In genomic region chr3:187922704-187923393, GRCh38 we compare ENCODE assay signal across 12 cellular contexts.
DNase-seq lines count a peak whose midpoint lies in the region; ATAC-seq and TF ChIP-seq lines count a peak whose summit lies in the region.
"Had no signal": no experiment of that assay in that cellular context is flagged by ENCODE, and none has a peak within 500 bp of the region (broad histone marks: within the 10 kb centered on the region; RNA-seq: fewer than 3 reads in every experiment).

No MANE protein-coding gene starts in this region.

- no peak overlapping the region for H3K4me3 Mint-ChIP-seq in activated CD8-positive, alpha-beta T cell treated with anti-CD3 and anti-CD28 coated beads for 36 hours

- peaks cover 78% of the 10 kb centered on the region for H3K4me1 Mint-ChIP-seq in activated CD8-positive, alpha-beta T cell treated with anti-CD3 and anti-CD28 coated beads for 36 hours (ENCODE audit: low read depth)

- H3K27me3 Mint-ChIP-seq in activated CD8-positive, alpha-beta T cell treated with anti-CD3 and anti-CD28 coated beads for 36 hours, result no peaks in the 10 kb centered on the region

- H3K27ac Mint-ChIP-seq in activated CD8-positive, alpha-beta T cell treated with anti-CD3 and anti-CD28 coated beads for 36 hours, result peak overlapping the region; percentile 44

- in situ Hi-C loops in Caki2 (cut with HindIII; ENCODE audit: low pct_unique_long_range_greater_than_20kb, low sequenced_read_pairs), result loop anchor here (25.0 kb wide), 1 partner anchor 111 kb away; no protein-coding TSS in a partner anchor
- in situ Hi-C loops in transverse colon (cut with MboI; ENCODE audit: low pct_ligation_motif_present in 1 of 4, low pct_unique_long_range_greater_than_20kb in 1 of 4, low sequenced_read_pairs in 3 of 4), result no loop called here

- H3K9me3 Mint-ChIP-seq in activated CD8-positive, alpha-beta T cell treated with anti-CD3 and anti-CD28 coated beads for 36 hours, result peaks cover 13% of the 10 kb centered on the region

- peak; percentile 64 for ATAC-seq in activated CD8-positive, alpha-beta T cell treated with anti-CD3 and anti-CD28 coated beads for 36 hours
- no peak for ATAC-seq in HG03139 (IDR thresholded peaks at IDR 0.05; ENCODE audit: unreplicated experiment)
- ATAC-seq in upper lobe of left lung (ENCODE audit: low FRiP score in 2 of 2), result no peak
- ATAC-seq: HCT116, K562 had no signal

- CTCF ChIA-PET in activated CD8-positive, alpha-beta T cell treated with anti-CD3 and anti-CD28 coated beads for 36 hours (lab: Charles Lee), result interaction anchor here (1.3 to 1.7 kb wide), 2 partner anchors 178 to 182 kb away, joined by 3 read pairs; partner anchors contain the start of gene BCL6

- 84 to 87% methylated on average over 3 of the region's 3 CpGs for WGBS in upper lobe of left lung, 2 donors
- WGBS in transverse colon (ENCODE audit: low coverage in 1 of 2), 2 donors, result 76 to 89% methylated on average over 3 of the region's 3 CpGs

- TF ChIP-seq POLR2A in upper lobe of left lung (IDR thresholded peaks at IDR 0.05) (no peak), transverse colon (IDR thresholded peaks at IDR 0.05) (no peak)

- POLR2A ChIA-PET in activated CD8-positive, alpha-beta T cell treated with anti-CD3 and anti-CD28 coated beads for 36 hours (lab: Charles Lee), result interaction anchor here (1.0 kb wide), 1 partner anchor 176 kb away, joined by 3 read pairs; no protein-coding TSS in a partner anchor

- intact Hi-C loops in activated CD8-positive, alpha-beta T cell treated with anti-CD3 and anti-CD28 coated beads for 36 hours (cut with micrococcal nuclease), result loop anchor here (2.0 to 10.0 kb wide), 4 partner anchors 39 to 232 kb away; partner anchors contain the start of gene LPP
- intact Hi-C loops in transverse colon (cut with DNase I; ENCODE audit: low total_unique reads), result no loop called here

- no peak overlapping the region for H3K4me3 ChIP-seq in upper lobe of left lung
- H3K4me3 ChIP-seq in transverse colon, result no peak overlapping the region
- H3K4me3 ChIP-seq: K562 had no signal

- DNase-seq in Caki2 (ENCODE audit: low read depth), result peak; percentile 21
- peak; percentile 57 for DNase-seq in H4 (ENCODE audit: low spot score)
- DNase-seq in activated CD8-positive, alpha-beta T cell treated with anti-CD3 and anti-CD28 coated beads for 36 hours, result peak; percentile 59
- DNase-seq in hepatic stellate cell (ENCODE audit: low spot score), result peak; percentile 29
- no peak for DNase-seq in upper lobe of left lung
- no peak for DNase-seq in transverse colon
- DNase-seq: effector CD8-positive, alpha-beta T cell; NCI-H2081 treated with DMSO at 0.1 percent for 48 hours; occipital lobe had no signal

- TF ChIP-seq CTCF in activated CD8-positive, alpha-beta T cell treated with anti-CD3 and anti-CD28 coated beads for 36 hours (IDR thresholded peaks at IDR 0.05), result no peak
- no peak for TF ChIP-seq CTCF in upper lobe of left lung (IDR thresholded peaks at IDR 0.05)
- TF ChIP-seq CTCF in transverse colon (IDR thresholded peaks at IDR 0.05), result no peak

- peaks cover 14% of the 10 kb centered on the region for H3K36me3 Mint-ChIP-seq in activated CD8-positive, alpha-beta T cell treated with anti-CD3 and anti-CD28 coated beads for 36 hours (ENCODE audit: low read depth)

- H3K9me3 ChIP-seq in upper lobe of left lung, result peaks cover 0 to 9% (median 6%) of the 10 kb centered on the region in 4 donors
- H3K9me3 ChIP-seq in transverse colon, result peaks cover 5 to 8% of the 10 kb centered on the region in 2 donors

- H3K27ac ChIP-seq in upper lobe of left lung (no peak overlapping the region), transverse colon (no peak overlapping the region)

- no peaks in the 10 kb centered on the region for H3K27me3 ChIP-seq in upper lobe of left lung
- H3K27me3 ChIP-seq in transverse colon, result no peaks in the 10 kb centered on the region

- H3K4me1 ChIP-seq in upper lobe of left lung (peaks cover 0 to 8% (median 5%) of the 10 kb centered on the region in 4 donors), transverse colon (peaks cover 0 to 5% (median 0%) of the 10 kb centered on the region in 4 donors)

- TF ChIP-seq EP300 in upper lobe of left lung (IDR thresholded peaks at IDR 0.05) (no peak), transverse colon (IDR thresholded peaks at IDR 0.05; ENCODE audit: low read depth) (no peak)

- H3K36me3 ChIP-seq in upper lobe of left lung, result no peaks in the 10 kb centered on the region
- no peaks in the 10 kb centered on the region for H3K36me3 ChIP-seq in transverse colon

Comparison
In these comparisons a context has a peak if more than half of its experiments do, and no peak if none do; other contexts are left out.
1. DNase-seq: peak in Caki2 (single experiment), H4 (single experiment), activated CD8-positive, alpha-beta T cell treated with anti-CD3 and anti-CD28 coated beads for 36 hours (single experiment) and hepatic stellate cell (single experiment); none in upper lobe of left lung (0 of 2) and transverse colon (single experiment).